Comparison of ENCODE assay signal across 17 cellular contexts in the genomic region with DNA sequence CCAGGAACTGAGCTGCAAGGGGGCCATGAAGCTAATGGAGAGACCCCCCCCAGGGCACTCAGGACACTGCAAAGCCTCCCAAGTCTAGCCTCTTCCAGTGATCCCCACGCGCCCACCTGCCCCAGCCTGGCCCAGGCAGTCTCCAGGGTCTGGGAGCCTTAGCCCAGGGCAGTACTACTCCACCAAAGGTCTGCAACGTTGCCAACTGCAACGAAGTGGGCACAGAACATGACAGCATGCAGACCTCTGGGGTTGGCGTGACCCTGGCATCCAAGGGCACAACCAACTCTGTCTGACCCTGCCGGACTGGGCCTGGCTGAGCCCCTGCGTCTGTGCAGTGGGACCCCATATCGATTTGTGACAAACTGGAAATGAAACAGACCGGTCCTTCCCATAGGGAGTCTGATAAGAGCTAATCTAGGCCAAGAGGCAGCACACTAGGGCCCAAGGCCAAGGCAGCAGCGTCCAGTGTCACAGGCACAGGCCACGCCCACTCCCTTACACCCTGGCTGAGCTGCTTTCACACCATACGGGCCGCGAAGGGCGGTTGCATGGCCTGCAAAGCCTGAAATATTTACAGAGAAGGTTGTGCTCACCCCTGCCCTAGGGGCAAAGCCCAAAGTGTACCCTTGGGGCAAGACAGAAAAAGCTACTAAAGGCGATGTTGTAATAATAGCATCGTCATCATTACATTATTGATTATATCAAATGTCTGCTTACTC.
DNase-seq lines count a peak whose midpoint lies in the region; ATAC-seq, FAIRE-seq and TF ChIP-seq lines count a peak whose summit lies in the region.
"Had no signal": no experiment of that assay in that cellular context is flagged by ENCODE, and none has a peak within 500 bp of the region (broad histone marks: within the 10 kb centered on the region; RNA-seq: fewer than 3 reads in every experiment).

No MANE protein-coding gene starts in this region.

- H3K27ac ChIP-seq in H1 (ENCODE audit: low read depth, low read length) = no peak overlapping the region
- peak overlapping the region in 1 of 2 donors; percentile 21 for H3K27ac ChIP-seq in liver (ENCODE audit: low read depth in 1 of 2, low read length in 2 of 2)
- peak overlapping the region; percentile 6 to 44 (median 37) for H3K27ac ChIP-seq in stomach

- no peak overlapping the region for H3K56ac ChIP-seq in H1 (replicated peaks; ENCODE audit: insufficient read length, low read depth, low read length)

- CTCF ChIA-PET in H1 (lab: Charles Lee; ENCODE audit: partially characterized antibody) = interaction anchor here (0.8 to 4.2 kb wide), 8 partner anchors 7 to 261 kb away, joined by 3 to 25 read pairs (median 4); no protein-coding TSS in a partner anchor
- CTCF ChIA-PET in activated CD8-positive, alpha-beta T cell treated with anti-CD3 and anti-CD28 coated beads, Interleukin-2, amount 10 ng/mL, durations not matched to agents 7 days and 5 days (lab: Charles Lee) = no interaction called here

- TF ChIP-seq CTCF in H1 (IDR thresholded peaks at IDR 0.05; ENCODE audit: control extremely low read depth in 1 of 3, insufficient read depth in 1 of 3, low read depth in 1 of 3, low read length in 3 of 3) (no peak), liver (IDR thresholded peaks at IDR 0.05; ENCODE audit: low read depth, low read length, missing input control) (no peak), stomach (IDR thresholded peaks at IDR 0.05) (no peak)

- no peak for FAIRE-seq in H1 (lab: Jason Lieb, UNC)
- FAIRE-seq: GM12891 had no signal

- no peak for ATAC-seq in activated CD8-positive, alpha-beta T cell treated with anti-CD3 and anti-CD28 coated beads, Interleukin-2, amount 10 ng/mL, durations not matched to agents 7 days and 5 days
- ATAC-seq: activated T-helper 17 cell treated with anti-CD3 and anti-CD28 coated beads, Interleukin-2, amount 50 U/mL, for 72 hours; GM23338; natural killer cell had no signal

- H3K27me3 ChIP-seq in H1 (replicated peaks in 1 of 4; ENCODE audit: control insufficient read depth in 3 of 4, extremely low read depth in 1 of 4, insufficient read depth in 3 of 4, low read length in 3 of 4) (no peaks in the 10 kb centered on the region), liver (ENCODE audit: control insufficient read depth in 4 of 4, insufficient read depth in 4 of 4, low read length in 3 of 4) (no peaks in the 10 kb centered on the region), stomach (no peaks in the 10 kb centered on the region)
- H3K27me3 ChIP-seq: spleen had no signal

- H3K4me3 ChIP-seq in H1 (ENCODE audit: extremely low read depth in 1 of 4, insufficient read depth in 2 of 4, low read depth in 3 of 4, low read length in 4 of 4) (no peak overlapping the region), liver (ENCODE audit: low read depth in 1 of 3, low read length in 3 of 3) (no peak overlapping the region), stomach (no peak overlapping the region)
- H3K4me3 ChIP-seq: GM23338, spleen had no signal

- H2AFZ ChIP-seq in H1 (ENCODE audit: low read length) = no peak overlapping the region
- H2AFZ ChIP-seq: GM23338 had no signal

- POLR2A ChIA-PET in H1 (lab: Charles Lee; ENCODE audit: partially characterized antibody) = interaction anchor here (0.7 to 2.3 kb wide), 2 partner anchors 10 to 90 kb away, joined by 3 to 7 read pairs; no protein-coding TSS in a partner anchor
- POLR2A ChIA-PET in activated CD8-positive, alpha-beta T cell treated with anti-CD3 and anti-CD28 coated beads, Interleukin-2, amount 10 ng/mL, durations not matched to agents 7 days and 5 days (lab: Charles Lee) = no interaction called here

- DNase-seq in OCI-M2 (lab: John Stamatoyannopoulos, UW; ENCODE audit: unreplicated experiment) (peak; percentile 10), H1 (ENCODE audit: low read depth in 1 of 2, low spot score in 2 of 2) (no peak), stomach (peak; percentile 96), HT-29 (ENCODE audit: low spot score) (no peak), NCI-H2171 (lab: John Stamatoyannopoulos, UW) (no peak)
- DNase-seq in activated CD8-positive, alpha-beta T cell treated with anti-CD3 and anti-CD28 coated beads, Interleukin-2, amount 10 ng/mL, durations not matched to agents 7 days and 5 days = no peak
- DNase-seq in stimulated activated CD4-positive, alpha-beta T cell treated with anti-CD3 and anti-CD28 coated beads, Interleukin-15, amount 100 ng/mL, for 24 hours = no peak
- DNase-seq: activated CD4-positive, alpha-beta T cell treated with anti-CD3 and anti-CD28 coated beads for 4 hours; AML-193; DND-41; natural killer cell; NCI-H187 treated with DMSO at 0.1 percent for 48 hours; spleen had no signal

- no peak overlapping the region for H2BK20ac ChIP-seq in H1 (ENCODE audit: low read length)

- H3K4ac ChIP-seq in H1 (replicated peaks; ENCODE audit: insufficient read length, low read depth, low read length) = no peak overlapping the region

- no peak overlapping the region for H3K9ac ChIP-seq in H1 (replicated peaks in 1 of 4; ENCODE audit: extremely low read depth in 1 of 4, low read depth in 3 of 4, low read length in 3 of 4)
- no peak overlapping the region for H3K9ac ChIP-seq in liver (ENCODE audit: low read depth in 1 of 2, low read length in 2 of 2)

- TF ChIP-seq RAD21 in H1 (IDR thresholded peaks at IDR 0.05 in 1 of 2, conservative IDR thresholded peaks at IDR 0.05 in 1 of 2; ENCODE audit: low read depth in 2 of 2, low read length in 2 of 2) (no peak), liver (IDR thresholded peaks at IDR 0.05) (peak; percentile 67 to 79)

- TF ChIP-seq POLR2A in H1 (IDR thresholded peaks at IDR 0.05; ENCODE audit: control extremely low read depth in 1 of 2, low read depth in 2 of 2, low read length in 2 of 2) = no peak
- TF ChIP-seq POLR2A in stomach (IDR thresholded peaks at IDR 0.05) = no peak

- no peak overlapping the region for H4K5ac ChIP-seq in H1 (ENCODE audit: insufficient read length, low read depth, low read length)

- 91% methylated on average over 17 of the region's 17 CpGs; no CpG with 5 or more reads in 1 of the 2 experiments for WGBS in H1 (ENCODE audit: extremely low coverage in 1 of 2, insufficient coverage in 1 of 2, insufficient read length in 1 of 2, insufficient replicate concordance in 2 of 2, low coverage in 1 of 2, low lambda C conversion rate in 2 of 2, missing lambda C conversion rate in 1 of 2), 2 experiments
- WGBS in liver = 37% methylated on average over 17 of the region's 17 CpGs
- 30 to 62% (median 39%) methylated on average over 10 to 17 of the region's 17 CpGs for WGBS in stomach, 5 donors

- H4K91ac ChIP-seq in H1 (replicated peaks; ENCODE audit: insufficient read length, low read length) = no peak overlapping the region

- TF ChIP-seq EP300 in H1 (IDR thresholded peaks at IDR 0.05; ENCODE audit: borderline replicate concordance in 1 of 2, low read depth in 2 of 2, low read length in 2 of 2) (no peak), stomach (IDR thresholded peaks at IDR 0.05) (no peak)

- H4K8ac ChIP-seq in H1 (ENCODE audit: extremely low read depth, insufficient read depth, low read length) = peak overlapping the region; percentile 51; the same call in 1 of the 2 replicates

- H4K20me1 ChIP-seq in H1 (replicated peaks in 1 of 2; ENCODE audit: control insufficient read depth in 1 of 2, insufficient read depth in 2 of 2, low read length in 2 of 2) = peaks cover 10 to 23% of the 10 kb centered on the region in 2 experiments

- no peak overlapping the region for H3K14ac ChIP-seq in H1 (ENCODE audit: insufficient read length)

- H3K9me3 ChIP-seq in H1 (ENCODE audit: insufficient read depth in 2 of 2, low read depth in 1 of 2, low read length in 1 of 2) (no peaks in the 10 kb centered on the region), liver (ENCODE audit: control insufficient read depth in 4 of 4, low read length in 3 of 4) (no peaks in the 10 kb centered on the region), stomach (no peaks in the 10 kb centered on the region)
- H3K9me3 ChIP-seq: spleen had no signal

- H3K36me3 ChIP-seq in H1 (ENCODE audit: control insufficient read depth in 2 of 4, insufficient read depth in 4 of 4, low read length in 3 of 4) = peaks cover 0 to 9% (median 1%) of the 10 kb centered on the region in 4 experiments; a peak in 3 of 8 replicates
- no peaks in the 10 kb centered on the region for H3K36me3 ChIP-seq in liver (ENCODE audit: control insufficient read depth in 4 of 4, insufficient read depth in 3 of 4, low read depth in 1 of 4, low read length in 3 of 4)
- H3K36me3 ChIP-seq in stomach = peaks cover 17 to 65% (median 54%) of the 10 kb centered on the region in 4 donors

- intact Hi-C loops in stomach (cut with DNase I; ENCODE audit: low total_unique reads) = no loop called here

- no peaks in the 10 kb centered on the region for H3K27me3 Mint-ChIP-seq in activated CD8-positive, alpha-beta T cell treated with anti-CD3 and anti-CD28 coated beads, Interleukin-2, amount 10 ng/mL, durations not matched to agents 7 days and 5 days (ENCODE audit: low read depth)
- H3K27me3 Mint-ChIP-seq: activated T-helper 17 cell treated with anti-CD3 and anti-CD28 coated beads, Interleukin-2, amount 50 U/mL, for 72 hours had no signal

- H3K27ac Mint-ChIP-seq in activated CD8-positive, alpha-beta T cell treated with anti-CD3 and anti-CD28 coated beads, Interleukin-2, amount 10 ng/mL, durations not matched to agents 7 days and 5 days = no peak overlapping the region
- H3K27ac Mint-ChIP-seq: GM23338, natural killer cell had no signal

- no peak overlapping the region for H2AK5ac ChIP-seq in H1 (ENCODE audit: low read depth, low read length)

- no peaks in the 10 kb centered on the region for H3K23me2 ChIP-seq in H1 (ENCODE audit: low read depth, low read length)

- no peak overlapping the region for H3K18ac ChIP-seq in H1 (ENCODE audit: extremely low read depth, low read length)

- no peak overlapping the region for H3K23ac ChIP-seq in H1 (ENCODE audit: insufficient read length)

- no peak overlapping the region for H2BK120ac ChIP-seq in H1 (replicated peaks; ENCODE audit: low read depth, low read length)

- H3K79me1 ChIP-seq in H1 (ENCODE audit: low read depth, low read length) = peaks cover 19% of the 10 kb centered on the region; the same call in 1 of the 2 replicates

- no peaks in the 10 kb centered on the region for H3K9me3 Mint-ChIP-seq in activated CD8-positive, alpha-beta T cell treated with anti-CD3 and anti-CD28 coated beads, Interleukin-2, amount 10 ng/mL, durations not matched to agents 7 days and 5 days (ENCODE audit: insufficient read depth)
- H3K9me3 Mint-ChIP-seq: activated T-helper 17 cell treated with anti-CD3 and anti-CD28 coated beads, Interleukin-2, amount 50 U/mL, for 72 hours; GM23338; natural killer cell had no signal

- H3K4me1 Mint-ChIP-seq in activated CD8-positive, alpha-beta T cell treated with anti-CD3 and anti-CD28 coated beads, Interleukin-2, amount 10 ng/mL, durations not matched to agents 7 days and 5 days (ENCODE audit: low read depth) = peaks cover 31% of the 10 kb centered on the region

- no peak overlapping the region for H2BK12ac ChIP-seq in H1 (ENCODE audit: low read depth, low read length)

- no peak overlapping the region for H2BK15ac ChIP-seq in H1 (ENCODE audit: low read length)

- peaks cover 0 to 2% (median 0%) of the 10 kb centered on the region in 4 experiments; a peak in 3 of 7 replicates for H3K4me1 ChIP-seq in H1 (replicated peaks in 1 of 4; ENCODE audit: control insufficient read depth in 3 of 4, insufficient read depth in 4 of 4, low read length in 3 of 4)
- peaks cover 8 to 46% (median 33%) of the 10 kb centered on the region in 4 donors for H3K4me1 ChIP-seq in liver (ENCODE audit: control insufficient read depth in 4 of 4, insufficient read depth in 4 of 4, low read length in 3 of 4)
- H3K4me1 ChIP-seq in stomach = peaks cover 17 to 43% (median 30%) of the 10 kb centered on the region in 4 donors

- H3K4me2 ChIP-seq in H1 (ENCODE audit: insufficient read depth in 1 of 2, low read depth in 2 of 2, low read length in 2 of 2) = no peak overlapping the region
- H3K4me2 ChIP-seq: GM23338 had no signal

- peak overlapping the region; percentile 24; the same call in 1 of the 2 replicates for H2BK5ac ChIP-seq in H1 (ENCODE audit: low read depth, low read length)

- no peak overlapping the region for H3K4me3 Mint-ChIP-seq in activated CD8-positive, alpha-beta T cell treated with anti-CD3 and anti-CD28 coated beads, Interleukin-2, amount 10 ng/mL, durations not matched to agents 7 days and 5 days
- H3K4me3 Mint-ChIP-seq: activated T-helper 17 cell treated with anti-CD3 and anti-CD28 coated beads, Interleukin-2, amount 50 U/mL, for 72 hours; GM23338; natural killer cell had no signal

- peaks cover 8% of the 10 kb centered on the region for H3K36me3 Mint-ChIP-seq in activated CD8-positive, alpha-beta T cell treated with anti-CD3 and anti-CD28 coated beads, Interleukin-2, amount 10 ng/mL, durations not matched to agents 7 days and 5 days (ENCODE audit: low read depth)
- H3K36me3 Mint-ChIP-seq: natural killer cell had no signal

- H3K79me2 ChIP-seq in H1 (ENCODE audit: control insufficient read depth in 1 of 2, insufficient read depth in 2 of 2, low read length in 2 of 2) = peaks cover 0 to 92% of the 10 kb centered on the region in 2 experiments; a peak in 3 of 4 replicates

Comparison
In these comparisons a context has a peak if more than half of its experiments do, and no peak if none do; other contexts are left out.
1. DNase-seq: peak in OCI-M2 (single experiment) and stomach (single experiment); none in H1 (0 of 2), HT-29 (single experiment), NCI-H2171 (single experiment), activated CD8-positive, alpha-beta T cell treated with anti-CD3 and anti-CD28 coated beads, Interleukin-2, amount 10 ng/mL, durations not matched to agents 7 days and 5 days (single experiment) and stimulated activated CD4-positive, alpha-beta T cell treated with anti-CD3 and anti-CD28 coated beads, Interleukin-15, amount 100 ng/mL, for 24 hours (single experiment).